Comparison of ENCODE assay signal across 9 cellular contexts in the genomic region with DNA sequence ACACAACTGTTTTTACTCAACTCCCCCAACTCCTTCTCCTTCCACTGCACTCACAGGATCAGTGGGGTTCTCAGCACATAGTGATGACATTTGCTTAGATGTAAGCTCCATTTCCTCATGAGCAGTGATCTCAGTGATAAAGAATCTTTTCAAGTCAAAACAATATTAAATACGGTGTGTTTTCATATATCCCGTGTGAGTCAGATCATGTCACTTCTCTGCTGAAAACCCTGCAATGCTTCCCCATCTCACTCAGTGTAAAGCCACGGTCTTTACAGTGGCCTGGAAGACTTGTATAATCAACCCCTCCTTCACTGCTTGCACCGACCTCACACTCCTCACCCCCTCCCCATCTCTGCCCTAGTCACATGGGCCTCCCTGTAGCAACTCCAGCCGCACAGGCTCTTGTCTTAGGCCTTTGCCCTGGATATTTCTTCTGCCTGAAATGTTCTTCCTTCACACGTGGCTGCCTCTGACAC.
DNase-seq lines count a peak whose midpoint lies in the region; ATAC-seq and TF ChIP-seq lines count a peak whose summit lies in the region.
"Had no signal": no experiment of that assay in that cellular context is flagged by ENCODE, and none has a peak within 500 bp of the region (broad histone marks: within the 10 kb centered on the region; RNA-seq: fewer than 3 reads in every experiment).

No MANE protein-coding gene starts in this region.

- DNase-seq in GM04504 (ENCODE audit: low read depth) (peak; percentile 84), T-cell (no peak), foreskin fibroblast (peak; percentile 87 to 91), prostate gland (ENCODE audit: low spot score) (no peak), DMS79 (lab: John Stamatoyannopoulos, UW) (no peak)

- CTCF ChIA-PET in T-cell (lab: Charles Lee): interaction anchor here (0.6 to 5.1 kb wide), 9 partner anchors 13 to 325 kb away, joined by 3 to 64 read pairs (median 5); no protein-coding TSS in a partner anchor

- POLR2A ChIA-PET in T-cell (lab: Charles Lee): no interaction called here

- no peak for TF ChIP-seq POLR2A in prostate gland (IDR thresholded peaks at IDR 0.05)

- H3K4me1 ChIP-seq in prostate gland (replicated peaks): no peaks in the 10 kb centered on the region

- ATAC-seq in T-cell (replicated peaks in 1 of 4): peak in 3 of 4 experiments; percentile 45 to 67 (median 60)
- ATAC-seq in GM18517 (IDR thresholded peaks at IDR 0.05; ENCODE audit: unreplicated experiment): no peak
- no peak for ATAC-seq in GM19467 (IDR thresholded peaks at IDR 0.05; ENCODE audit: unreplicated experiment)
- ATAC-seq in GM21737 (IDR thresholded peaks at IDR 0.05; ENCODE audit: unreplicated experiment): no peak

- H3K27ac Mint-ChIP-seq in T-cell: peak overlapping the region; percentile 44 to 55

- 22% methylated on average over 6 of the region's 6 CpGs for WGBS in prostate gland

- H3K27me3 ChIP-seq in prostate gland (replicated peaks; ENCODE audit: insufficient read depth): no peaks in the 10 kb centered on the region

- TF ChIP-seq CTCF in foreskin fibroblast (IDR thresholded peaks at IDR 0.05; ENCODE audit: low read depth, low read length): no peak
- TF ChIP-seq CTCF in prostate gland (IDR thresholded peaks at IDR 0.05): no peak

- H3K4me1 Mint-ChIP-seq in T-cell: peaks cover 0 to 11% (median 8%) of the 10 kb centered on the region in 3 donors

- intact Hi-C loops in prostate gland (cut with DNase I): no loop called here

- no peak overlapping the region for H3K4me3 Mint-ChIP-seq in T-cell

- peaks cover 1 to 3% of the 10 kb centered on the region in 2 donors for H3K27me3 Mint-ChIP-seq in T-cell

- H3K36me3 ChIP-seq in prostate gland: no peaks in the 10 kb centered on the region

- H3K9me3 ChIP-seq in prostate gland: no peaks in the 10 kb centered on the region

- H3K4me3 ChIP-seq in foreskin fibroblast (ENCODE audit: low read depth in 1 of 2, low read length in 2 of 2) (no peak overlapping the region), prostate gland (no peak overlapping the region)

- no peaks in the 10 kb centered on the region for H3K9me3 Mint-ChIP-seq in T-cell

- H3K36me3 Mint-ChIP-seq in T-cell: no peaks in the 10 kb centered on the region

- peak overlapping the region; percentile 36 to 45 for H3K27ac ChIP-seq in prostate gland
- H3K27ac ChIP-seq: KMS-11 had no signal

Comparison
In these comparisons a context has a peak if more than half of its experiments do, and no peak if none do; other contexts are left out.
1. DNase-seq: peak in GM04504 (single experiment) and foreskin fibroblast (2 of 2); none in T-cell (0 of 34), prostate gland (single experiment) and DMS79 (single experiment).
2. ATAC-seq: peak in T-cell (3 of 4); none in GM18517 (single experiment), GM19467 (single experiment) and GM21737 (single experiment).